ENCODE assay signal across 24 cellular contexts in the genomic region with DNA sequence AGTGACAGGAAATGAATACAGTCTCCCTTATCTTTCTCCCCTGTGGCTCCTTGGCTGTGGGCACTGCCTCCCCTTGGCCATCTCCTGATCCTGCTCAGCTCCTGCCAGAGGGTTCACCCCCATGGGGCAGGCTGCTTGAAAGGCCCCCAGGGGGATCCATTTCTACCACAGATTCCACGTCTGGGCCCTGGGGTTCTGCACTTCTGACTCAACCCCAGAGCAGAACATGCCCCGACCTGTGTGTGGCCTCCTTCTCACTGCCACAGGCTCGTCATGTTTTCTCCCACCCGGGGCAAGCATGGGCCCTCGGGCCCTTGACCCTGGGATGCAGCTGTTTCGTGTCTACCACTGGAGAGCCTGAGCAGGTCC.
DNase-seq lines count a peak whose midpoint lies in the region; ATAC-seq, FAIRE-seq and TF ChIP-seq lines count a peak whose summit lies in the region.
"Had no signal": no experiment of that assay in that cellular context is flagged by ENCODE, and none has a peak within 500 bp of the region (broad histone marks: within the 10 kb centered on the region; RNA-seq: fewer than 3 reads in every experiment).

No MANE protein-coding gene starts in this region.

- CTCF ChIA-PET in GM12878 (lab: Yijun Ruan, JAX) = no interaction called here

- no peaks in the 10 kb centered on the region for H3K9me3 ChIP-seq in GM12878 (replicated peaks; ENCODE audit: control insufficient read depth, insufficient read depth, low read length)
- H3K9me3 ChIP-seq: gastrocnemius medialis, stomach, upper lobe of left lung had no signal

- no peak overlapping the region for H3K4me3 ChIP-seq in GM12878
- H3K4me3 ChIP-seq: cardiac muscle cell, gastrocnemius medialis, lung, stomach, upper lobe of left lung had no signal

- no peak for TF ChIP-seq EP300 in GM12878 (IDR thresholded peaks at IDR 0.05; ENCODE audit: borderline replicate concordance in 1 of 2, control insufficient read depth in 1 of 2, low read depth in 2 of 2, low read length in 2 of 2)

- in situ Hi-C loops in GM12878 (cut with MboI) = no loop called here

- no peak for TF ChIP-seq RAD21 in GM12878 (IDR thresholded peaks at IDR 0.05; ENCODE audit: insufficient read depth, low read depth, low read length)

- no peaks in the 10 kb centered on the region for H3K4me1 ChIP-seq in GM12878 (ENCODE audit: control insufficient read depth, insufficient read depth, low read length)
- H3K4me1 ChIP-seq: upper lobe of left lung had no signal

- H3K27me3 ChIP-seq in GM12878 (replicated peaks in 1 of 2; ENCODE audit: control insufficient read depth in 2 of 2, insufficient read depth in 2 of 2, low read length in 1 of 2) = peaks cover 2% of the 10 kb centered on the region in 2 experiments; a peak in 3 of 4 replicates
- H3K27me3 ChIP-seq: cardiac muscle cell, gastrocnemius medialis, stomach had no signal

- H3K79me2 ChIP-seq in GM12878 (ENCODE audit: control insufficient read depth, insufficient read depth, low read length) = no peaks in the 10 kb centered on the region

- SMC1A ChIA-PET in GM12878 (lab: Charles Lee; ENCODE audit: uncharacterized antibody, unreplicated experiment) = no interaction called here

- no peak overlapping the region for H3K27ac ChIP-seq in GM12878 (ENCODE audit: control insufficient read depth, insufficient read depth)
- H3K27ac ChIP-seq: cardiac muscle cell, gastrocnemius medialis, KMS-11, stomach, upper lobe of left lung had no signal

- peak; percentile 59 for ATAC-seq in HG03439 (IDR thresholded peaks at IDR 0.05; ENCODE audit: unreplicated experiment)
- peak; percentile 18; the same call in 2 of the 3 replicates for ATAC-seq in GM12878
- ATAC-seq in GM21390 (IDR thresholded peaks at IDR 0.05; ENCODE audit: unreplicated experiment) = no peak
- ATAC-seq in GM19023 (IDR thresholded peaks at IDR 0.05; ENCODE audit: unreplicated experiment) = no peak
- ATAC-seq: gastrocnemius medialis; naive thymus-derived CD4-positive, alpha-beta T cell; T-helper 17 cell had no signal

- POLR2A ChIA-PET in GM12878 (lab: Charles Lee) = no interaction called here

- BruUV-seq in GM12878 (replicated peaks; lab: Mats Ljungman, UMichigan) = no TSS peak

- H2AFZ ChIP-seq in GM12878 (ENCODE audit: control insufficient read depth, low read depth, low read length) = no peak overlapping the region

- no peak for FAIRE-seq in GM12878 (lab: Jason Lieb, UNC)
- FAIRE-seq: kidney had no signal

- WGBS in GM12878 (ENCODE audit: insufficient coverage, insufficient replicate concordance, low lambda C conversion rate, missing lambda C conversion rate) = 10% methylated on average over 6 of the region's 6 CpGs

- intact Hi-C loops in GM12878 (cut with micrococcal nuclease; ENCODE audit: unreplicated experiment) = no loop called here

- H3K9ac ChIP-seq in GM12878 (ENCODE audit: control insufficient read depth, insufficient read depth, low read length) = no peak overlapping the region
- H3K9ac ChIP-seq: KMS-11 had no signal

- H3K4me2 ChIP-seq in GM12878 (ENCODE audit: control insufficient read depth, insufficient read depth) = no peak overlapping the region
- H3K4me2 ChIP-seq: KMS-11 had no signal

- H3K36me3 ChIP-seq in GM12878 (ENCODE audit: control insufficient read depth in 2 of 2, insufficient read depth in 2 of 2, low read length in 1 of 2) = no peaks in the 10 kb centered on the region
- H3K36me3 ChIP-seq: cardiac muscle cell, gastrocnemius medialis, stomach, upper lobe of left lung had no signal

- no peak for TF ChIP-seq POLR2A in GM12878 (IDR thresholded peaks at IDR 0.05; ENCODE audit: low read depth, low read length)

- RAD21 ChIA-PET in GM12878 (lab: Charles Lee; ENCODE audit: unreplicated experiment) = no interaction called here

- peak; percentile 27 for DNase-seq in ELF-1 (ENCODE audit: low read depth, low spot score)
- DNase-seq in GM12878 (ENCODE audit: low read depth, low spot score) = no peak
- DNase-seq in mesenteric fat pad (ENCODE audit: low spot score) = peak; percentile 85
- no peak for DNase-seq in foreskin melanocyte
- DNase-seq in effector CD8-positive, alpha-beta T cell (lab: John Stamatoyannopoulos, UW) = no peak
- DNase-seq: activated CD4-positive, alpha-beta T cell treated with anti-CD3 and anti-CD28 coated beads, Interleukin-2, amount 50 U/mL, for 48 hours; activated gamma-delta T cell treated with Interleukin-2 at 50 U/mL for 16 hours; gastrocnemius medialis; kidney; naive thymus-derived CD4-positive, alpha-beta T cell; NCI-H1092; NCI-H2081 treated with DMSO at 0.1 percent for 48 hours; NCI-H510A treated with DMSO at 0.1 percent for 48 hours; SHP77; stimulated activated CD4-positive, alpha-beta T cell treated with anti-CD3 and anti-CD28 coated beads, Interleukin-12 subunit alpha, Interleukin-12 subunit beta, amount 100 ng/mL, for 4 hours; stomach; T-helper 17 cell; upper lobe of left lung had no signal

- H4K20me1 ChIP-seq in GM12878 (ENCODE audit: control insufficient read depth, insufficient read depth) = no peaks in the 10 kb centered on the region

- TF ChIP-seq CTCF in GM12878 (IDR thresholded peaks at IDR 0.05 in 2 of 3, conservative IDR thresholded peaks at IDR 0.05 in 1 of 3; ENCODE audit: control insufficient read depth in 2 of 3, extremely low read depth in 1 of 3, insufficient read depth in 1 of 3, low read depth in 3 of 3, low read length in 3 of 3) = no peak

TF ChIP-seq in GM12878, 131 proteins besides CTCF, POLR2A, EP300 and RAD21:
- TF ChIP-seq GABPA (IDR thresholded peaks at IDR 0.05; ENCODE audit: low read depth) = no peak
- TF ChIP-seq IKZF1 (conservative IDR thresholded peaks at IDR 0.05) = 0 out of 2 replicates have a peak, but pooled peaks have one; percentile 39

Comparison
In these comparisons a context has a peak if more than half of its experiments do, and no peak if none do; other contexts are left out.
1. DNase-seq: peak in ELF-1 (single experiment) and mesenteric fat pad (single experiment); none in GM12878 (single experiment), foreskin melanocyte (single experiment) and effector CD8-positive, alpha-beta T cell (single experiment).
2. ATAC-seq: peak in HG03439 (single experiment) and GM12878 (single experiment); none in GM21390 (single experiment) and GM19023 (single experiment).